In the genomic region with DNA sequence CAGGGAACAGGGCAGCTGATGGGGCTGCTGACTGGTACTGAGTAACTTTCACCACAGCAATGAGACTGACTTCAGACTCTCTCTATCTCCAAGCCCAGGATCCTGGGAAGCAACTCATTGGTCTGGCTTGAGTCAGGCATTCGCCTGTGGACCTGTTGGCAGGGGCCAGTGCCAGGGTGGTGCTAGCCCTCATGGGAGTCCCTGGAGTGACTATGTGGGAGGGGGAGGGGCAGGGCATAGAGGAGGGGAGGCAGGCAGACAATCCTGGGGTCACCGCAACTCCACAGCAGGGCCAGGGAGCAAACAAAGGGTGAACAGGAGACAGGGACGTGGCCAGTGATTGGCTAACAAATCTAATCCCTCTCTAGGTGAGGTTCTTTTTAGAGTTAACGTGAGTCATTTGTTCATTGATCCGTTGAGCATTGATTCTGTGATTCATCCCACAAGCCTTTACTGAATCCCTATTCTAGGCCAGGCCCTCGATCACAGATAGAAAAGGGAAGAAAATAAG, we compare ENCODE assay signal across 25 cellular contexts.
A peak's percentile ranks its signal among the peaks of the same experiment; 100 is the strongest.
DNase-seq lines count a peak whose midpoint lies in the region; ATAC-seq and TF ChIP-seq lines count a peak whose summit lies in the region.
"Had no signal": no experiment of that assay in that cellular context is flagged by ENCODE, and none has a peak within 500 bp of the region (broad histone marks: within the 10 kb centered on the region; RNA-seq: fewer than 3 reads in every experiment).

No MANE protein-coding gene starts in this region.

- TF ChIP-seq POLR2A in tibial nerve (IDR thresholded peaks at IDR 0.05) = no peak

- DNase-seq in ACHN (peak; percentile 92), PC-9 (peak in 1 of 2 experiments; percentile 93), epithelial cell of esophagus (ENCODE audit: low read depth) (peak; percentile 73), kidney glomerular epithelial cell (lab: John Stamatoyannopoulos, UW) (peak; percentile 73), AG08395 (ENCODE audit: low spot score) (no peak), Caco-2 (no peak), tibial nerve (ENCODE audit: low spot score in 2 of 2) (no peak)
- DNase-seq: 8988T; activated CD4-positive, alpha-beta memory T cell treated with anti-CD3 and anti-CD28 coated beads for 36 hours; activated CD8-positive, alpha-beta memory T cell treated with anti-CD3 and anti-CD28 coated beads, Interleukin-2, amount 50 U/mL, for 4 hours; activated naive CD4-positive, alpha-beta T cell treated with Interleukin-2 at 50 U/mL for 16 hours; head of caudate nucleus; HFFc6; lower lobe of right lung; NCI-H1092; NCI-H1694; NCI-H774; stimulated activated naive B cell treated with anti-CD40 and anti-IgM and Interleukin-4, amounts not matched to agents 10 μg/mL and 1 μg/mL and 100 μg/mL, for 72 hours; upper lobe of right lung had no signal

- TF ChIP-seq CTCF in PC-9 (conservative IDR thresholded peaks at IDR 0.05) (no peak), epithelial cell of esophagus (IDR thresholded peaks at IDR 0.05; ENCODE audit: insufficient read depth, low read depth, low read length, missing control alignments) (no peak), Caco-2 (IDR thresholded peaks at IDR 0.05; ENCODE audit: insufficient read depth in 1 of 2, low read depth in 1 of 2, low read length in 1 of 2, severe bottlenecking in 1 of 2, unreplicated experiment in 1 of 2) (no peak), tibial nerve (IDR thresholded peaks at IDR 0.05) (no peak)

- no peak overlapping the region for H3K27ac Mint-ChIP-seq in Caco-2 (ENCODE audit: unreplicated experiment)
- H3K27ac Mint-ChIP-seq: activated CD4-positive, alpha-beta memory T cell treated with anti-CD3 and anti-CD28 coated beads for 36 hours; brain; CD14-positive monocyte; HFFc6; nephron; stimulated activated naive B cell treated with anti-CD40 and anti-IgM and Interleukin-4, amounts not matched to agents 10 μg/mL and 1 μg/mL and 100 μg/mL, for 72 hours; T-helper 1 cell treated with Interleukin-12 subunit alpha and Interleukin-12 subunit beta and Interleukin-4 antibody, amounts not matched to agents 30 μg/mL and 1 μg/mL, for 36 hours had no signal

- H3K36me3 ChIP-seq in PC-9 (ENCODE audit: low read depth) (no peaks in the 10 kb centered on the region), Caco-2 (ENCODE audit: control insufficient read depth, insufficient read depth, low read length) (no peaks in the 10 kb centered on the region), tibial nerve (no peaks in the 10 kb centered on the region)
- H3K36me3 ChIP-seq: lower lobe of right lung, upper lobe of right lung had no signal

- no peaks in the 10 kb centered on the region for H3K36me3 Mint-ChIP-seq in Caco-2 (ENCODE audit: insufficient read depth, unreplicated experiment)
- H3K36me3 Mint-ChIP-seq: activated CD4-positive, alpha-beta memory T cell treated with anti-CD3 and anti-CD28 coated beads for 36 hours; brain; CD14-positive monocyte; stimulated activated naive B cell treated with anti-CD40 and anti-IgM and Interleukin-4, amounts not matched to agents 10 μg/mL and 1 μg/mL and 100 μg/mL, for 72 hours had no signal

- peak overlapping the region; percentile 49 for H3K4me2 ChIP-seq in PC-9

- intact Hi-C loops in PC-9 (cut with micrococcal nuclease; ENCODE audit: unreplicated experiment) = no loop called here
- intact Hi-C loops in Caco-2 (cut with micrococcal nuclease; ENCODE audit: unreplicated experiment) = no loop called here

- no peak overlapping the region for H3K4me3 ChIP-seq in PC-9
- H3K4me3 ChIP-seq in epithelial cell of esophagus (ENCODE audit: low read length) = no peak overlapping the region
- no peak overlapping the region for H3K4me3 ChIP-seq in Caco-2 (ENCODE audit: low read depth, low read length)
- no peak overlapping the region for H3K4me3 ChIP-seq in tibial nerve
- H3K4me3 ChIP-seq: lower lobe of right lung, upper lobe of right lung had no signal

- in situ Hi-C loops in ACHN (cut with HindIII; ENCODE audit: low pct_ligation_motif_present, low pct_unique_long_range_greater_than_20kb, low sequenced_read_pairs) = no loop called here

- H3K9me3 ChIP-seq in PC-9 (ENCODE audit: insufficient read depth, low read depth) (no peaks in the 10 kb centered on the region), Caco-2 (no peaks in the 10 kb centered on the region), tibial nerve (no peaks in the 10 kb centered on the region)
- H3K9me3 ChIP-seq: lower lobe of right lung, upper lobe of right lung had no signal

- no peak overlapping the region for H2AFZ ChIP-seq in PC-9

- H3K27ac ChIP-seq in PC-9 (peak overlapping the region; percentile 83), tibial nerve (no peak overlapping the region)
- H3K27ac ChIP-seq: lower lobe of right lung, upper lobe of right lung had no signal

- no peak for TF ChIP-seq EP300 in tibial nerve (IDR thresholded peaks at IDR 0.05)

- POLR2A ChIA-PET in PC-9 (lab: Charles Lee; ENCODE audit: unreplicated experiment) (no interaction called here), Caco-2 (lab: Charles Lee) (no interaction called here)

- H3K4me1 ChIP-seq in PC-9 (replicated peaks; ENCODE audit: insufficient read depth) = peaks cover 74% of the 10 kb centered on the region
- no peaks in the 10 kb centered on the region for H3K4me1 ChIP-seq in Caco-2
- H3K4me1 ChIP-seq in tibial nerve = peaks cover 0 to 9% (median 0%) of the 10 kb centered on the region in 4 donors

- BruUV-seq in PC-9 (replicated peaks; lab: Mats Ljungman, UMichigan) (no TSS peak), Caco-2 (replicated peaks; lab: Mats Ljungman, UMichigan) (no TSS peak)

- ATAC-seq in HG03460 (IDR thresholded peaks at IDR 0.05; ENCODE audit: unreplicated experiment) = no peak
- ATAC-seq: lower lobe of right lung; SK-N-SH treated with all-trans-retinoic acid at 6 μM for 48 hours; stimulated activated naive B cell treated with anti-CD40 and anti-IgM and Interleukin-4, amounts not matched to agents 10 μg/mL and 1 μg/mL and 100 μg/mL, for 72 hours; upper lobe of right lung had no signal

- peaks cover 8% of the 10 kb centered on the region for H3K27me3 Mint-ChIP-seq in Caco-2 (ENCODE audit: insufficient read depth, unreplicated experiment)

- no peaks in the 10 kb centered on the region for H3K9me3 Mint-ChIP-seq in Caco-2 (ENCODE audit: unreplicated experiment)
- H3K9me3 Mint-ChIP-seq: activated CD4-positive, alpha-beta memory T cell treated with anti-CD3 and anti-CD28 coated beads for 36 hours; brain; HFFc6; nephron; stimulated activated naive B cell treated with anti-CD40 and anti-IgM and Interleukin-4, amounts not matched to agents 10 μg/mL and 1 μg/mL and 100 μg/mL, for 72 hours; T-helper 1 cell treated with Interleukin-12 subunit alpha and Interleukin-12 subunit beta and Interleukin-4 antibody, amounts not matched to agents 30 μg/mL and 1 μg/mL, for 36 hours had no signal

- WGBS in tibial nerve, 2 donors = 88 to 93% methylated on average over 6 of the region's 6 CpGs

- no peak overlapping the region for H3K4me3 Mint-ChIP-seq in Caco-2 (ENCODE audit: unreplicated experiment)
- H3K4me3 Mint-ChIP-seq: activated CD4-positive, alpha-beta memory T cell treated with anti-CD3 and anti-CD28 coated beads for 36 hours; brain; CD14-positive monocyte; HFFc6; nephron; stimulated activated naive B cell treated with anti-CD40 and anti-IgM and Interleukin-4, amounts not matched to agents 10 μg/mL and 1 μg/mL and 100 μg/mL, for 72 hours; T-helper 1 cell treated with Interleukin-12 subunit alpha and Interleukin-12 subunit beta and Interleukin-4 antibody, amounts not matched to agents 30 μg/mL and 1 μg/mL, for 36 hours had no signal

- H3F3A ChIP-seq in PC-9 (ENCODE audit: insufficient read depth, low read depth) = peaks cover 43% of the 10 kb centered on the region

- H3K4me1 Mint-ChIP-seq in Caco-2 (ENCODE audit: low read depth, unreplicated experiment) = no peaks in the 10 kb centered on the region
- H3K4me1 Mint-ChIP-seq: stimulated activated naive B cell treated with anti-CD40 and anti-IgM and Interleukin-4, amounts not matched to agents 10 μg/mL and 1 μg/mL and 100 μg/mL, for 72 hours had no signal

- H3K27me3 ChIP-seq in PC-9 (ENCODE audit: insufficient read depth, low read depth) = no peaks in the 10 kb centered on the region
- H3K27me3 ChIP-seq in Caco-2 (replicated peaks; ENCODE audit: control insufficient read depth, insufficient read depth, low read length) = no peaks in the 10 kb centered on the region
- H3K27me3 ChIP-seq in tibial nerve = no peaks in the 10 kb centered on the region
- H3K27me3 ChIP-seq: upper lobe of right lung had no signal

- H3K9me2 ChIP-seq in PC-9 (ENCODE audit: insufficient read depth) = no peaks in the 10 kb centered on the region

- H3K79me2 ChIP-seq in PC-9 (ENCODE audit: low read depth) = 0 out of 2 replicates have a peak, but pooled peaks cover 3% of the 10 kb centered on the region

- CTCF ChIA-PET in PC-9 (lab: Charles Lee) = no interaction called here
- CTCF ChIA-PET in Caco-2 (lab: Charles Lee) = no interaction called here

- H4K20me1 ChIP-seq in PC-9 (ENCODE audit: insufficient read depth) = no peaks in the 10 kb centered on the region

Comparison
In these comparisons a context has a peak if more than half of its experiments do, and no peak if none do; other contexts are left out.
1. DNase-seq: peak in ACHN (single experiment), epithelial cell of esophagus (single experiment) and kidney glomerular epithelial cell (single experiment); none in AG08395 (single experiment), Caco-2 (0 of 2) and tibial nerve (0 of 2).